ENCODE assay signal across 4 cellular contexts in genomic region chr1:152899027-152899426, GRCh38. TPM values are rescaled to one million over a fixed set of nuclear protein-coding genes. Genes with fewer than 3 reads are reported as not detected.
"Had no signal": no experiment of that assay in that cellular context is flagged by ENCODE, and none has a peak within 500 bp of the region (broad histone marks: within the 10 kb centered on the region; RNA-seq: fewer than 3 reads in every experiment).

No MANE protein-coding gene starts in this region.

- ATAC-seq: GM12878 had no signal

- H3K4me3 ChIP-seq: GM12878 had no signal

- DNase-seq: GDM1, GF-D8 had no signal

RNA-seq across cellular contexts. Expression of gene IVL, which starts 9.3 kb away (rescaled TPM):
- total RNA-seq: G401 had no signal

RNA-seq across cellular contexts. Expression of gene SMCP, which starts 20.9 kb away (rescaled TPM):
- total RNA-seq: G401, GM12878 had no signal

RNA-seq across cellular contexts. Expression of gene LCE7A, which starts 39.2 kb away (rescaled TPM):
- total RNA-seq: G401, GM12878 had no signal
- polyA plus RNA-seq: GM12878 had no signal

RNA-seq across cellular contexts. Expression of gene SPRR5, which starts 48.0 kb away (rescaled TPM):
- total RNA-seq: G401, GM12878 had no signal
- polyA plus RNA-seq: GM12878 had no signal

RNA-seq across cellular contexts. Expression of gene LCE6A, which starts 56.4 kb away (rescaled TPM):
- total RNA-seq: G401 had no signal
- polyA plus RNA-seq: GM12878 had no signal
